ENCODE assay signal across 29 cellular contexts in genomic region chr22:50045211-50046018, GRCh38. TPM values are rescaled to one million over a fixed set of nuclear protein-coding genes. Genes with fewer than 3 reads are reported as not detected.
"Had no signal": no experiment of that assay in that cellular context is flagged by ENCODE, and none has a peak within 500 bp of the region (broad histone marks: within the 10 kb centered on the region; RNA-seq: fewer than 3 reads in every experiment).

No MANE protein-coding gene starts in this region.

- H3K4me1 Mint-ChIP-seq: WTC11 had no signal

- H3K9me3 Mint-ChIP-seq: activated naive CD4-positive, alpha-beta T cell treated with anti-CD3 and anti-CD28 coated beads for 36 hours; activated naive CD8-positive, alpha-beta T cell treated with anti-CD3 and anti-CD28 coated beads, Interleukin-2, amount 10 ng/mL, durations not matched to agents 7 days and 5 days; natural killer cell; WTC11 had no signal

- H3K27ac ChIP-seq: left lung, pancreas, thyroid gland had no signal

- H3K27ac Mint-ChIP-seq: activated naive CD4-positive, alpha-beta T cell treated with anti-CD3 and anti-CD28 coated beads for 36 hours; activated naive CD8-positive, alpha-beta T cell treated with anti-CD3 and anti-CD28 coated beads, Interleukin-2, amount 10 ng/mL, durations not matched to agents 7 days and 5 days; mesothelial cell of epicardium; natural killer cell; WTC11 had no signal

- H3K4me3 Mint-ChIP-seq: activated naive CD4-positive, alpha-beta T cell treated with anti-CD3 and anti-CD28 coated beads for 36 hours; activated naive CD8-positive, alpha-beta T cell treated with anti-CD3 and anti-CD28 coated beads, Interleukin-2, amount 10 ng/mL, durations not matched to agents 7 days and 5 days; mesothelial cell of epicardium; WTC11 had no signal

- ATAC-seq: left lung; pancreas; right cardiac atrium; stimulated activated naive CD8-positive, alpha-beta T cell treated with anti-CD3 and anti-CD28 coated beads, Interleukin-15, Interleukin-2, amounts not matched to agents 100 U/mL and 50 U/mL, for 24 hours; WTC11 had no signal

- H3K4me3 ChIP-seq: left lung, lung, pancreas, thyroid gland had no signal

- H3K9me3 ChIP-seq: left lung, pancreas, thyroid gland had no signal

- H3K4me1 ChIP-seq: left lung, pancreas, thyroid gland had no signal

- H3K36me3 Mint-ChIP-seq: activated naive CD8-positive, alpha-beta T cell treated with anti-CD3 and anti-CD28 coated beads, Interleukin-2, amount 10 ng/mL, durations not matched to agents 7 days and 5 days; mesothelial cell of epicardium; natural killer cell; WTC11 had no signal

- FAIRE-seq: bronchial epithelial cell, endometrium, pancreas had no signal

- H3K27me3 ChIP-seq: pancreas, thyroid gland had no signal

- H3K36me3 ChIP-seq: left lung, pancreas, thyroid gland had no signal

- DNase-seq: activated CD4-positive, alpha-beta T cell treated with anti-CD3 and anti-CD28 coated beads, Interleukin-2, amount 50 U/mL, for 4 hours; activated CD8-positive, alpha-beta memory T cell treated with anti-CD3 and anti-CD28 coated beads for 24 hours; activated naive CD4-positive, alpha-beta T cell treated with anti-CD3 and anti-CD28 coated beads for 36 hours; activated naive CD8-positive, alpha-beta T cell treated with anti-CD3 and anti-CD28 coated beads, Interleukin-2, amount 10 ng/mL, durations not matched to agents 7 days and 5 days; activated T-cell treated with anti-CD3 and anti-CD28 coated beads, Interleukin-2, amount 50 U/mL, for 48 hours; amniotic stem cell; cerebellar nuclear complex; foreskin fibroblast; natural killer cell; stimulated activated CD4-positive, alpha-beta T cell treated with anti-CD3 and anti-CD28 coated beads, Interleukin-4, amount 100 ng/mL, for 24 hours; stimulated activated naive CD8-positive, alpha-beta T cell treated with anti-CD3 and anti-CD28 coated beads, Interleukin-15, Interleukin-2, amounts not matched to agents 100 U/mL and 50 U/mL, for 24 hours; substantia nigra; T-helper 9 cell; thyroid gland had no signal

RNA-seq across cellular contexts. Expression of gene TTLL8, which starts 12.7 kb away (rescaled TPM):
- total RNA-seq: activated naive CD4-positive, alpha-beta T cell treated with anti-CD3 and anti-CD28 coated beads for 36 hours; activated naive CD8-positive, alpha-beta T cell treated with anti-CD3 and anti-CD28 coated beads, Interleukin-2, amount 10 ng/mL, durations not matched to agents 7 days and 5 days; bronchial epithelial cell; epithelial cell of proximal tubule; fibroblast of lung; glomerular endothelial cell; kidney epithelial cell; left lung; lung; natural killer cell; pancreas; pulmonary artery endothelial cell; right cardiac atrium; T-helper 1 cell treated with Interleukin-12 subunit alpha and Interleukin-12 subunit beta and Interleukin-4 antibody, amounts not matched to agents 30 ng/mL and 1 ng/mL, for 36 hours; thyroid gland; urinary bladder; WTC11 had no signal
- polyA plus RNA-seq: fibroblast of lung, lung, pancreas, right cardiac atrium, urinary bladder had no signal

RNA-seq across cellular contexts. Expression of gene IL17REL, which starts 32.9 kb away (rescaled TPM):
- total RNA-seq: activated naive CD8-positive, alpha-beta T cell treated with anti-CD3 and anti-CD28 coated beads, Interleukin-2, amount 10 ng/mL, durations not matched to agents 7 days and 5 days; bronchial epithelial cell; epithelial cell of proximal tubule; glomerular endothelial cell; kidney epithelial cell; left lung; natural killer cell; pancreas; T-helper 1 cell treated with Interleukin-12 subunit alpha and Interleukin-12 subunit beta and Interleukin-4 antibody, amounts not matched to agents 30 ng/mL and 1 ng/mL, for 36 hours; thyroid gland; urinary bladder had no signal
- polyA plus RNA-seq: fibroblast of lung, pancreas, right cardiac atrium had no signal

RNA-seq across cellular contexts. Expression of gene MLC1, which starts 39.8 kb away (rescaled TPM):
- total RNA-seq: bronchial epithelial cell, epithelial cell of proximal tubule, glomerular endothelial cell, kidney epithelial cell, pulmonary artery endothelial cell had no signal
- polyA plus RNA-seq: fibroblast of lung had no signal

RNA-seq across cellular contexts. Expression of gene MOV10L1, which starts 44.4 kb away (rescaled TPM):
- total RNA-seq: activated naive CD4-positive, alpha-beta T cell treated with anti-CD3 and anti-CD28 coated beads for 36 hours; activated naive CD8-positive, alpha-beta T cell treated with anti-CD3 and anti-CD28 coated beads, Interleukin-2, amount 10 ng/mL, durations not matched to agents 7 days and 5 days; T-helper 1 cell treated with Interleukin-12 subunit alpha and Interleukin-12 subunit beta and Interleukin-4 antibody, amounts not matched to agents 30 ng/mL and 1 ng/mL, for 36 hours; WTC11 had no signal
